In genomic region chr11:85682330-85683305, GRCh38 we compare ENCODE assay signal across 9 cellular contexts. TPM values are rescaled to one million over a fixed set of nuclear protein-coding genes. Genes with fewer than 3 reads are reported as not detected.
A peak's percentile ranks its signal among the peaks of the same experiment; 100 is the strongest.
DNase-seq lines count a peak whose midpoint lies in the region; ATAC-seq and TF ChIP-seq lines count a peak whose summit lies in the region.
"Had no signal": no experiment of that assay in that cellular context is flagged by ENCODE, and none has a peak within 500 bp of the region (broad histone marks: within the 10 kb centered on the region; RNA-seq: fewer than 3 reads in every experiment).

No MANE protein-coding gene starts in this region.

- no peak overlapping the region for H3K27ac ChIP-seq in muscle layer of duodenum (ENCODE audit: low read length)

- H3K27me3 ChIP-seq in BE2C (no peaks in the 10 kb centered on the region), muscle layer of duodenum (ENCODE audit: low read depth, low read length) (no peaks in the 10 kb centered on the region)

- H3K9me3 Mint-ChIP-seq in IgD-negative memory B cell (no peaks in the 10 kb centered on the region), glutamatergic neuron (ENCODE audit: unreplicated experiment) (peaks cover 2% of the 10 kb centered on the region)
- H3K9me3 Mint-ChIP-seq in activated CD4-positive, alpha-beta T cell treated with anti-CD3 and anti-CD28 coated beads, Interleukin-2, amount 10 ng/mL, durations not matched to agents 24 days and 14 days = no peaks in the 10 kb centered on the region

- intact Hi-C loops in activated CD4-positive, alpha-beta T cell treated with anti-CD3 and anti-CD28 coated beads, Interleukin-2, amount 10 ng/mL, durations not matched to agents 24 days and 14 days (cut with micrococcal nuclease) = no loop called here

- peak overlapping the region; percentile 2 to 78 (median 41) for H3K27ac Mint-ChIP-seq in IgD-negative memory B cell
- peak overlapping the region; percentile 81 for H3K27ac Mint-ChIP-seq in activated CD4-positive, alpha-beta T cell treated with anti-CD3 and anti-CD28 coated beads, Interleukin-2, amount 10 ng/mL, durations not matched to agents 24 days and 14 days
- H3K27ac Mint-ChIP-seq in glutamatergic neuron (ENCODE audit: unreplicated experiment) = no peak overlapping the region

- H3K36me3 ChIP-seq in BE2C = no peaks in the 10 kb centered on the region
- H3K36me3 ChIP-seq in muscle layer of duodenum (ENCODE audit: control insufficient read depth in 1 of 2, insufficient read depth in 2 of 2, low read length in 2 of 2) = no peaks in the 10 kb centered on the region

- DNase-seq in BE2C = peak; percentile 86
- peak; percentile 86 for DNase-seq in activated CD4-positive, alpha-beta T cell treated with anti-CD3 and anti-CD28 coated beads, Interleukin-2, amount 10 ng/mL, durations not matched to agents 24 days and 14 days
- DNase-seq in dermis blood vessel endothelial cell = peak; percentile 55
- peak; percentile 44 to 59 for DNase-seq in stimulated activated CD8-positive, alpha-beta memory T cell treated with anti-CD3 and anti-CD28 coated beads, Interleukin-7, amount 100 ng/mL, for 48 hours (ENCODE audit: extremely low read depth in 1 of 2, low read depth in 1 of 2)
- DNase-seq in glutamatergic neuron = no peak

- peak; percentile 88 for ATAC-seq in GM19463 (IDR thresholded peaks at IDR 0.05; ENCODE audit: unreplicated experiment)

- H3K4me3 ChIP-seq in BE2C (ENCODE audit: low read depth, low read length) = peak overlapping the region; percentile 85
- H3K4me3 ChIP-seq in muscle layer of duodenum (ENCODE audit: low read depth in 1 of 2, low read length in 2 of 2) = peak overlapping the region; percentile 66 to 77

- H3K4me3 Mint-ChIP-seq in IgD-negative memory B cell (peak overlapping the region; percentile 59 to 90 (median 86)), glutamatergic neuron (ENCODE audit: unreplicated experiment) (no peak overlapping the region)
- H3K4me3 Mint-ChIP-seq in activated CD4-positive, alpha-beta T cell treated with anti-CD3 and anti-CD28 coated beads, Interleukin-2, amount 10 ng/mL, durations not matched to agents 24 days and 14 days = peak overlapping the region; percentile 86

- H3K27me3 Mint-ChIP-seq in IgD-negative memory B cell (peaks cover 5% of the 10 kb centered on the region), glutamatergic neuron (ENCODE audit: unreplicated experiment) (no peaks in the 10 kb centered on the region)
- peaks cover 14% of the 10 kb centered on the region for H3K27me3 Mint-ChIP-seq in activated CD4-positive, alpha-beta T cell treated with anti-CD3 and anti-CD28 coated beads, Interleukin-2, amount 10 ng/mL, durations not matched to agents 24 days and 14 days

- no peaks in the 10 kb centered on the region for H3K36me3 Mint-ChIP-seq in IgD-negative memory B cell
- H3K36me3 Mint-ChIP-seq in activated CD4-positive, alpha-beta T cell treated with anti-CD3 and anti-CD28 coated beads, Interleukin-2, amount 10 ng/mL, durations not matched to agents 24 days and 14 days (ENCODE audit: low read depth) = no peaks in the 10 kb centered on the region
- H3K36me3 Mint-ChIP-seq in glutamatergic neuron (ENCODE audit: unreplicated experiment) = no peaks in the 10 kb centered on the region

- H3K4me1 ChIP-seq in BE2C (peaks cover 2% of the 10 kb centered on the region; the same call in 1 of the 2 replicates), muscle layer of duodenum (ENCODE audit: control insufficient read depth in 1 of 2, insufficient read depth in 2 of 2, low read length in 2 of 2) (peaks cover 4 to 14% of the 10 kb centered on the region in 2 donors)

- H3K4me1 Mint-ChIP-seq in IgD-negative memory B cell (peaks cover 4 to 7% (median 7%) of the 10 kb centered on the region in 3 donors), glutamatergic neuron (ENCODE audit: low read depth, unreplicated experiment) (peaks cover 14% of the 10 kb centered on the region)
- H3K4me1 Mint-ChIP-seq in activated CD4-positive, alpha-beta T cell treated with anti-CD3 and anti-CD28 coated beads, Interleukin-2, amount 10 ng/mL, durations not matched to agents 24 days and 14 days = peaks cover 17% of the 10 kb centered on the region

- TF ChIP-seq CTCF in BE2C (IDR thresholded peaks at IDR 0.05; ENCODE audit: low read depth, low read length) (no peak), glutamatergic neuron (IDR thresholded peaks at IDR 0.05; ENCODE audit: partially characterized antibody, unreplicated experiment) (no peak)

- H3K9me3 ChIP-seq in BE2C = no peaks in the 10 kb centered on the region
- no peaks in the 10 kb centered on the region for H3K9me3 ChIP-seq in muscle layer of duodenum (ENCODE audit: control insufficient read depth in 1 of 2, low read length in 2 of 2)

RNA-seq across cellular contexts. Expression of gene CCDC89, which starts 3.4 kb away (rescaled TPM):
- polyA plus RNA-seq in BE2C (2012; ENCODE audit: insufficient read depth, insufficient read length, low read depth) = 3.0 TPM
- not detected for polyA plus RNA-seq in IgD-negative memory B cell
- total RNA-seq in activated CD4-positive, alpha-beta T cell treated with anti-CD3 and anti-CD28 coated beads, Interleukin-2, amount 10 ng/mL, durations not matched to agents 24 days and 14 days = 0.14 TPM in 1 of 2 replicates, not detected in the other
- total RNA-seq in dermis blood vessel endothelial cell (not detected in 2 replicates), glutamatergic neuron (ENCODE audit: unreplicated experiment) (not detected)
- total RNA-seq: pulmonary artery endothelial cell had no signal

RNA-seq across cellular contexts. Expression of gene CREBZF, which starts 17.7 kb away (rescaled TPM):
- 54.1 TPM for polyA plus RNA-seq in BE2C (2012; ENCODE audit: insufficient read depth, insufficient read length, low read depth)
- 16.0 TPM for polyA plus RNA-seq in IgD-negative memory B cell
- 50.9 and 54.5 TPM in 2 replicates for total RNA-seq in activated CD4-positive, alpha-beta T cell treated with anti-CD3 and anti-CD28 coated beads, Interleukin-2, amount 10 ng/mL, durations not matched to agents 24 days and 14 days
- total RNA-seq in dermis blood vessel endothelial cell = 27.9 and 45.9 TPM in 2 replicates
- total RNA-seq in glutamatergic neuron (ENCODE audit: unreplicated experiment) = 44.0 TPM

RNA-seq across cellular contexts. Expression of gene TMEM126A, which starts 34.9 kb away (rescaled TPM):
- polyA plus RNA-seq in BE2C (2012; ENCODE audit: insufficient read depth, insufficient read length, low read depth) = 32.6 TPM
- 59.1 TPM for polyA plus RNA-seq in IgD-negative memory B cell
- 52.1 and 52.5 TPM in 2 replicates for total RNA-seq in activated CD4-positive, alpha-beta T cell treated with anti-CD3 and anti-CD28 coated beads, Interleukin-2, amount 10 ng/mL, durations not matched to agents 24 days and 14 days
- total RNA-seq in dermis blood vessel endothelial cell (35.1 and 35.5 TPM in 2 replicates), glutamatergic neuron (ENCODE audit: unreplicated experiment) (19.9 TPM)

RNA-seq across cellular contexts. Expression of gene TMEM126B, which starts 54.2 kb away (rescaled TPM):
- 39.0 TPM for polyA plus RNA-seq in BE2C (2012; ENCODE audit: insufficient read depth, insufficient read length, low read depth)
- 34.4 TPM for polyA plus RNA-seq in IgD-negative memory B cell
- total RNA-seq in activated CD4-positive, alpha-beta T cell treated with anti-CD3 and anti-CD28 coated beads, Interleukin-2, amount 10 ng/mL, durations not matched to agents 24 days and 14 days = 52.2 and 54.4 TPM in 2 replicates
- total RNA-seq in dermis blood vessel endothelial cell (55.8 and 69.4 TPM in 2 replicates), glutamatergic neuron (ENCODE audit: unreplicated experiment) (27.3 TPM)

RNA-seq across cellular contexts. Expression of gene DLG2, which starts 55.5 kb away (rescaled TPM):
- polyA plus RNA-seq in BE2C (2012; ENCODE audit: insufficient read depth, insufficient read length, low read depth) = 0.88 TPM
- 2.0 TPM for polyA plus RNA-seq in IgD-negative memory B cell
- total RNA-seq in activated CD4-positive, alpha-beta T cell treated with anti-CD3 and anti-CD28 coated beads, Interleukin-2, amount 10 ng/mL, durations not matched to agents 24 days and 14 days = 0.99 and 1.0 TPM in 2 replicates
- total RNA-seq in dermis blood vessel endothelial cell (0.17 and 0.51 TPM in 2 replicates), glutamatergic neuron (ENCODE audit: unreplicated experiment) (2.9 TPM)
